In genomic region chr17:30906101-30906911, GRCh38 we compare ENCODE assay signal across 8 cellular contexts. TPM values are rescaled to one million over a fixed set of nuclear protein-coding genes. Genes with fewer than 3 reads are reported as not detected.
DNase-seq lines count a peak whose midpoint lies in the region; ATAC-seq and TF ChIP-seq lines count a peak whose summit lies in the region.

TSS of gene TEFM (minus strand) at chr17:30906238. CDS start at chr17:30906198, 40 bp downstream.

- intact Hi-C loops in T-helper 1 cell treated with Interleukin-12 subunit alpha and Interleukin-12 subunit beta and Interleukin-4 antibody, amounts not matched to agents 30 ng/mL and 1 ng/mL, for 36 hours (cut with micrococcal nuclease), result loop anchor here (1.0 to 10.0 kb wide), 8 partner anchors 64 to 995 kb away; partner anchors contain the start of genes EVI2B, NF1 and UTP6
- intact Hi-C loops in heart right ventricle (cut with DNase I), result loop anchor here in 5 of 10 donors (5.0 to 10.0 kb wide), 3 partner anchors 66 to 311 kb away; partner anchors contain the start of gene RNF135 (in 5 of the 5)
- intact Hi-C loops in posterior cingulate gyrus (cut with DNase I), result no loop called here

- peak within 1 kb of the TSS; percentile 98 for H3K4me3 Mint-ChIP-seq in type B pancreatic cell

- H3K4me1 Mint-ChIP-seq in type B pancreatic cell (ENCODE audit: unreplicated experiment), result peaks cover 15% of the 10 kb centered on the region

- peak within 1 kb of the TSS; percentile 63 to 98 (median 78) for H3K4me3 ChIP-seq in heart right ventricle

- H3K27ac ChIP-seq in heart right ventricle, result peak within 1 kb of the TSS; percentile 86 to 96 (median 92)

- H3K9me3 Mint-ChIP-seq in type B pancreatic cell, result no peaks in the 10 kb centered on the region

- peak; percentile 1 for TF ChIP-seq CTCF in GM12873 (IDR thresholded peaks at IDR 0.05; ENCODE audit: insufficient read depth, low read depth, low read length, missing control alignments)
- no peak for TF ChIP-seq CTCF in heart right ventricle (IDR thresholded peaks at IDR 0.05)
- peak; percentile 20 for TF ChIP-seq CTCF in type B pancreatic cell (conservative IDR thresholded peaks at IDR 0.05)

- H3K9me3 ChIP-seq in heart right ventricle, result no peaks in the 10 kb centered on the region

- peaks cover 8% of the 10 kb centered on the region for H3K36me3 Mint-ChIP-seq in type B pancreatic cell

- no peaks in the 10 kb centered on the region for H3K27me3 Mint-ChIP-seq in type B pancreatic cell

- peak within 1 kb of the TSS; percentile 88 for H3K27ac Mint-ChIP-seq in type B pancreatic cell

- H3K36me3 ChIP-seq in heart right ventricle, result peaks cover 0 to 28% (median 0%) of the 10 kb centered on the region in 9 donors

- 0% methylated on average over 47 of the region's 47 CpGs for WGBS in heart right ventricle, 2 donors

- H3K27me3 ChIP-seq in heart right ventricle, result no peaks in the 10 kb centered on the region

- ATAC-seq in HG02763 (IDR thresholded peaks at IDR 0.05; ENCODE audit: unreplicated experiment) (peak; percentile 91), heart right ventricle (peak; percentile 98 to 99 (median 99))

- peak; percentile 39 for DNase-seq in NCI-H1417 treated with DMSO at 0.1 percent for 48 hours (lab: John Stamatoyannopoulos, UW)
- DNase-seq in amniotic epithelial cell (ENCODE audit: low read depth), result peak; percentile 88
- DNase-seq in heart right ventricle, result peak; percentile 89 to 90
- DNase-seq in posterior cingulate gyrus, result peak; percentile 85 to 98 (median 91)
- peak; percentile 94 for DNase-seq in type B pancreatic cell (ENCODE audit: extremely low spot score, unreplicated experiment)

- H3K4me1 ChIP-seq in heart right ventricle, result peaks cover 0 to 24% (median 20%) of the 10 kb centered on the region in 9 donors

RNA-seq across cellular contexts. Expression of gene TEFM, which starts in this region (rescaled TPM):
- total RNA-seq in T-helper 1 cell treated with Interleukin-12 subunit alpha and Interleukin-12 subunit beta and Interleukin-4 antibody, amounts not matched to agents 30 ng/mL and 1 ng/mL, for 36 hours, result 13.7 and 20.7 TPM in 2 replicates
- total RNA-seq in heart right ventricle, result 10 to 100 TPM in 9 of 10 donors, 1 to 10 TPM in 1; 9.3 to 15.5 (median 13.8) TPM
- 10 to 100 TPM in 1 of 2 donors, 1 to 10 TPM in 1; 7.8 to 12.7 TPM for polyA plus RNA-seq in heart right ventricle
- total RNA-seq in type B pancreatic cell (ENCODE audit: low replicate concordance), result 17.8 and 19.4 TPM in 2 replicates

Comparison
In these comparisons a context has a peak if more than half of its experiments do, and no peak if none do; other contexts are left out.
1. Peak in every context shown above with its lines: DNase-seq, ATAC-seq, H3K4me3 ChIP-seq and H3K27ac ChIP-seq.
2. CTCF ChIP-seq: peak in GM12873 (single experiment) and type B pancreatic cell (single experiment); none in heart right ventricle (0 of 9).
3. DNase-seq: peak in every context shown above with its lines; median percentile 94 in type B pancreatic cell; 91 in posterior cingulate gyrus; 90 in heart right ventricle; 88 in amniotic epithelial cell; 39 in NCI-H1417 treated with DMSO at 0.1 percent for 48 hours.